21 cellular contexts compared by ENCODE assay signal in the genomic region with DNA sequence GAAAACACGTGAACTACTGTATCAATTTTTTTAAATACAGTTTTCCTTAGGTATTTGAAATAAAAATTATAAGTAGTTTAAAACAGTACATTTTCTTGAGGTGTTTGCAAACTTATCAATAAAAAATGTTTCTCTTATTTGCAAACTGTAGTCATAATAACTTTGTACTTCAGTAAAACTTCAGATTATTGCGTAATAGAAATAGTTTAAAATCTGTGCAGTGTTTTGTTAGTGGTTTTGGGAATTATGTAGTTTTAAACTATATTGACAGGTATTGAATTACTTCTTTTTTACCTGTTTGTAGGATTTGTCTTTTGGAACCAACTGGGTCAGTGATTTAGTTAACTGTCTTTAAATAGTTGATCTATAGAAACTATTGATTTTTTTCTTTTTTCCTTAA. TPM values are rescaled to one million over a fixed set of nuclear protein-coding genes. Genes with fewer than 3 reads are reported as not detected.
DNase-seq lines count a peak whose midpoint lies in the region; ATAC-seq, FAIRE-seq and TF ChIP-seq lines count a peak whose summit lies in the region.
"Had no signal": no experiment of that assay in that cellular context is flagged by ENCODE, and none has a peak within 500 bp of the region (broad histone marks: within the 10 kb centered on the region; RNA-seq: fewer than 3 reads in every experiment).

No MANE protein-coding gene starts in this region.

- H3K4me3 ChIP-seq in HepG2 (replicated peaks in 1 of 3; ENCODE audit: insufficient read depth in 1 of 3, low read depth in 2 of 3, low read length in 3 of 3) = no peak overlapping the region
- H3K4me3 ChIP-seq in right lobe of liver = no peak overlapping the region
- no peak overlapping the region for H3K4me3 ChIP-seq in pancreas
- H3K4me3 ChIP-seq: BLaER1 treated with 17β-estradiol and CSF1 and Interleukin-3, amounts not matched to agents 10 nM and 100 nM; GM12878 had no signal

- no peak overlapping the region for H3K27ac ChIP-seq in HepG2 (ENCODE audit: extremely low read length, insufficient read depth, low read length)
- no peak overlapping the region for H3K27ac ChIP-seq in right lobe of liver
- no peak overlapping the region for H3K27ac ChIP-seq in pancreas
- H3K27ac ChIP-seq: 22Rv1; BLaER1 treated with 17β-estradiol and CSF1 and Interleukin-3, amounts not matched to agents 10 nM and 100 nM; C4-2B had no signal

- H3K4me1 ChIP-seq in HepG2 (ENCODE audit: insufficient read depth, low read length) (peaks cover 21% of the 10 kb centered on the region), right lobe of liver (peaks cover 0 to 2% (median 0%) of the 10 kb centered on the region in 4 donors), pancreas (peaks cover 0 to 3% (median 0%) of the 10 kb centered on the region in 3 donors)
- H3K4me1 ChIP-seq: Caco-2 had no signal

- no peak overlapping the region for H2AFZ ChIP-seq in HepG2 (ENCODE audit: low read length)

- intact Hi-C loops in HepG2 (cut with micrococcal nuclease; ENCODE audit: unreplicated experiment) = no loop called here
- intact Hi-C loops in right lobe of liver (cut with DNase I) = no loop called here
- intact Hi-C loops in pancreas (cut with DNase I) = no loop called here

- no peaks in the 10 kb centered on the region for H3K27me3 ChIP-seq in HepG2 (ENCODE audit: control insufficient read depth in 1 of 2, insufficient read depth in 2 of 2, low read length in 2 of 2)
- H3K27me3 ChIP-seq in right lobe of liver = no peaks in the 10 kb centered on the region
- no peaks in the 10 kb centered on the region for H3K27me3 ChIP-seq in pancreas
- H3K27me3 ChIP-seq: BLaER1 treated with 17β-estradiol and CSF1 and Interleukin-3, amounts not matched to agents 10 nM and 100 nM had no signal

- in situ Hi-C loops in HepG2 (cut with HindIII; ENCODE audit: extremely low pct_ligation_motif_present, low pct_unique_long_range_greater_than_20kb) = no loop called here

- no peaks in the 10 kb centered on the region for H3K9me3 ChIP-seq in HepG2 (ENCODE audit: low read length)
- H3K9me3 ChIP-seq in right lobe of liver = no peaks in the 10 kb centered on the region
- no peaks in the 10 kb centered on the region for H3K9me3 ChIP-seq in pancreas
- H3K9me3 ChIP-seq: BLaER1 treated with 17β-estradiol and CSF1 and Interleukin-3, amounts not matched to agents 10 nM and 100 nM; Caco-2 had no signal

- no peak overlapping the region for H3K9ac ChIP-seq in HepG2 (ENCODE audit: insufficient read depth, low read depth, low read length)
- H3K9ac ChIP-seq: BLaER1 treated with 17β-estradiol and CSF1 and Interleukin-3, amounts not matched to agents 10 nM and 100 nM had no signal

- H3K36me3 ChIP-seq in HepG2 (replicated peaks in 1 of 2; ENCODE audit: control insufficient read depth in 1 of 2, insufficient read depth in 2 of 2, low read length in 2 of 2) (peaks cover 0 to 15% of the 10 kb centered on the region in 2 experiments; a peak in 4 of 5 replicates), right lobe of liver (peaks cover 0 to 7% (median 0%) of the 10 kb centered on the region in 4 donors), pancreas (no peaks in the 10 kb centered on the region)

- TF ChIP-seq POLR2A in HepG2 (IDR thresholded peaks at IDR 0.05; ENCODE audit: insufficient read depth in 1 of 2, low read depth in 2 of 2, low read length in 2 of 2) (no peak), right lobe of liver (IDR thresholded peaks at IDR 0.05) (no peak), GM12892 (IDR thresholded peaks at IDR 0.05; ENCODE audit: low read depth, low read length) (no peak)

- POLR2A ChIA-PET in HepG2 (lab: Yijun Ruan, JAX) = no interaction called here

- BruUV-seq in HepG2 (replicated peaks; lab: Mats Ljungman, UMichigan) = no TSS peak

- TF ChIP-seq RAD21 in HepG2 (CRISPR knock-in tag; IDR thresholded peaks at IDR 0.05) = no peak

- CTCF ChIA-PET in HepG2 (lab: Yijun Ruan, JAX; ENCODE audit: low intra/inter-chr PET ratio, low total read pairs) = no interaction called here

- no peak for DNase-seq in HepG2 (ENCODE audit: low spot score)
- DNase-seq in right lobe of liver = no peak
- DNase-seq in GM12892 (ENCODE audit: insufficient read length) = no peak
- no peak for DNase-seq in pancreas
- no peak for DNase-seq in activated CD8-positive, alpha-beta memory T cell treated with anti-CD3 and anti-CD28 coated beads for 24 hours
- DNase-seq in NCI-H2227 (lab: John Stamatoyannopoulos, UW; ENCODE audit: unreplicated experiment) = no peak
- DNase-seq: ACHN; Caco-2; Calu3; CD4-positive, alpha-beta T cell; CD8-positive, alpha-beta T cell; DMS79 treated with DMSO at 0.1 percent for 48 hours; GF-D8 had no signal

- peaks cover 3% of the 10 kb centered on the region; the same call in 1 of the 2 replicates for H4K20me1 ChIP-seq in HepG2 (ENCODE audit: insufficient read depth, low read length)

- WGBS in HepG2 (ENCODE audit: low lambda C conversion rate) = 97% methylated on average over 2 of the region's 2 CpGs
- 93% methylated on average over 2 of the region's 2 CpGs for WGBS in right lobe of liver (ENCODE audit: insufficient coverage, low coverage, low lambda C conversion rate, missing lambda C conversion rate)
- WGBS in pancreas, 2 donors = 91 to 96% methylated on average over 2 of the region's 2 CpGs

- H3K79me2 ChIP-seq in HepG2 (ENCODE audit: insufficient read depth, low read length) = peaks cover 41% of the 10 kb centered on the region

- H3K4me2 ChIP-seq in HepG2 (ENCODE audit: low read depth, low read length) = no peak overlapping the region
- H3K4me2 ChIP-seq: BLaER1 treated with 17β-estradiol and CSF1 and Interleukin-3, amounts not matched to agents 10 nM and 100 nM had no signal

- no peak for FAIRE-seq in HepG2 (lab: Jason Lieb, UNC)
- FAIRE-seq in GM12892 (lab: Jason Lieb, UNC) = peak; percentile 17
- peak; percentile 10 for FAIRE-seq in colon (lab: Jason Lieb, UNC)
- peak; percentile 17 for FAIRE-seq in pancreas (lab: Jason Lieb, UNC)
- FAIRE-seq: D721Med, GM12878, GM19239 had no signal

- TF ChIP-seq CTCF in HepG2 (CRISPR knock-in tag; IDR thresholded peaks at IDR 0.05) = no peak
- TF ChIP-seq CTCF in right lobe of liver (IDR thresholded peaks at IDR 0.05) = no peak
- no peak for TF ChIP-seq CTCF in pancreas (IDR thresholded peaks at IDR 0.05)

- ATAC-seq in HepG2 = no peak
- ATAC-seq in right lobe of liver = no peak
- ATAC-seq in pancreas = no peak
- ATAC-seq in HG02852 (IDR thresholded peaks at IDR 0.05; ENCODE audit: unreplicated experiment) = no peak
- ATAC-seq: CD8-positive, alpha-beta T cell; GM12878 had no signal

- TF ChIP-seq EP300 in HepG2 (IDR thresholded peaks at IDR 0.05; ENCODE audit: low read depth in 2 of 2, low read length in 2 of 2) (no peak), HepG2 (CRISPR knock-in tag; IDR thresholded peaks at IDR 0.05; ENCODE audit: borderline replicate concordance) (no peak)

TF ChIP-seq in HepG2, 621 proteins besides CTCF, POLR2A, EP300 and RAD21:
- no peak for TF ChIP-seq RBAK (CRISPR knock-in tag; IDR thresholded peaks at IDR 0.05)
- peak; percentile 77; the same call in 1 of the 2 replicates for TF ChIP-seq CEBPB (IDR thresholded peaks at IDR 0.05; ENCODE audit: borderline replicate concordance, low read depth, low read length)

RNA-seq across cellular contexts. Expression of gene NAPG, which starts 7.3 kb away (rescaled TPM):
- total RNA-seq in HepG2 (2016; rRNA removed; fragmentation: Illumina TruSeq; extraction: Trizol) (34.4 and 46.0 TPM in 2 replicates), right lobe of liver (10 to 100 TPM; 10.7 to 20.6 (median 14.1) TPM), pancreas (10 to 100 TPM; 12.8 to 21.2 (median 17.0) TPM)
- total RNA-seq in HepG2 (2016; cell fraction: cytosol; rRNA removed; fragmentation: Illumina TruSeq; extraction: Trizol; ENCODE audit: low read depth) = 13.1 and 18.0 TPM in 2 replicates
- total RNA-seq in HepG2 (2016; cell fraction: insoluble cytoplasmic fraction; rRNA removed; fragmentation: Illumina TruSeq; extraction: Trizol) = 33.7 and 49.2 TPM in 2 replicates
- 16.7 and 21.2 TPM in 2 replicates for total RNA-seq in HepG2 (2016; cell fraction: membrane; rRNA removed; fragmentation: Illumina TruSeq; extraction: Trizol)
- total RNA-seq in HepG2 (2016; cell fraction: nucleus; rRNA removed; fragmentation: Illumina TruSeq; extraction: Trizol) = 34.5 and 35.6 TPM in 2 replicates
- polyA plus RNA-seq in HepG2 (2011; rRNA removed) (17.0 and 19.8 TPM in 2 replicates), pancreas (10 to 100 TPM in 1 of 2 donors, 1 to 10 TPM in 1; 7.1 to 11.1 TPM)
- polyA plus RNA-seq in HepG2 (2011; cell fraction: cytosol; rRNA removed) = 7.7 and 11.1 TPM in 2 replicates
- polyA plus RNA-seq in HepG2 (2011; cell fraction: nucleus; rRNA removed) = 10.3 and 13.3 TPM in 2 replicates
- polyA plus RNA-seq in HepG2 (2012) = 15.2 and 17.1 TPM in 2 replicates
- 3.7 and 4.1 TPM in 2 replicates for polyA plus RNA-seq in HepG2 (2016; cell fraction: cytosol; fragmentation: Illumina TruSeq; extraction: Trizol; ENCODE audit: low read depth)
- polyA plus RNA-seq in HepG2 (2016; cell fraction: insoluble cytoplasmic fraction; fragmentation: Illumina TruSeq; extraction: Trizol; ENCODE audit: low read depth) = 31.6 and 34.5 TPM in 2 replicates
- polyA plus RNA-seq in HepG2 (2016; cell fraction: membrane; fragmentation: Illumina TruSeq; extraction: Trizol; ENCODE audit: low read depth) = 7.1 and 7.2 TPM in 2 replicates
- polyA plus RNA-seq in HepG2 (2016; cell fraction: nucleus; fragmentation: Illumina TruSeq; extraction: Trizol; ENCODE audit: insufficient read depth, low read depth) = 35.2 and 40.1 TPM in 2 replicates
- 13.9 and 14.1 TPM in 2 replicates for polyA minus RNA-seq in HepG2 (2011; rRNA and poly(A)+ RNA removed; ENCODE audit: low replicate concordance)
- polyA minus RNA-seq in HepG2 (2011; cell fraction: cytosol; rRNA and poly(A)+ RNA removed) = 13.5 and 15.2 TPM in 2 replicates
- polyA minus RNA-seq in HepG2 (2011; cell fraction: nucleus; rRNA and poly(A)+ RNA removed) = 40.4 and 42.6 TPM in 2 replicates
- polyA plus RNA-seq in GM12892 (2012; ENCODE audit: missing spikeins) = 25.1 TPM
